ENCODE assay signal across 8 cellular contexts in genomic region chr7:151017370-151017952, GRCh38. TPM values are rescaled to one million over a fixed set of nuclear protein-coding genes. Genes with fewer than 3 reads are reported as not detected.
DNase-seq lines count a peak whose midpoint lies in the region; ATAC-seq and TF ChIP-seq lines count a peak whose summit lies in the region.

No MANE protein-coding gene starts in this region.

- H3K36me3 Mint-ChIP-seq in CD4-positive, alpha-beta T cell (ENCODE audit: low read depth): peaks cover 8% of the 10 kb centered on the region
- H3K36me3 Mint-ChIP-seq in activated CD4-positive, alpha-beta memory T cell treated with anti-CD3 and anti-CD28 coated beads, Interleukin-2, amount 10 ng/mL, durations not matched to agents 7 days and 5 days (ENCODE audit: low read depth): peaks cover 17% of the 10 kb centered on the region
- peaks cover 0 to 16% (median 0%) of the 10 kb centered on the region in 5 donors for H3K36me3 Mint-ChIP-seq in naive thymus-derived CD4-positive, alpha-beta T cell

- peak overlapping the region; percentile 1 for H3K27ac ChIP-seq in CD4-positive, alpha-beta T cell (ENCODE audit: low read depth, low read length)
- H3K27ac ChIP-seq in HCT116 (ENCODE audit: low read depth, low read length): no peak overlapping the region
- peak overlapping the region; percentile 97 for H3K27ac ChIP-seq in naive thymus-derived CD4-positive, alpha-beta T cell (ENCODE audit: low read depth, low read length)

- no TSS peak for BruUV-seq in HCT116 (replicated peaks; lab: Mats Ljungman, UMichigan)

- H3K9me2 ChIP-seq in HCT116 (ENCODE audit: insufficient read depth): no peaks in the 10 kb centered on the region

- H3K4me3 Mint-ChIP-seq in CD4-positive, alpha-beta T cell: peak overlapping the region; percentile 79
- H3K4me3 Mint-ChIP-seq in activated CD4-positive, alpha-beta memory T cell treated with anti-CD3 and anti-CD28 coated beads, Interleukin-2, amount 10 ng/mL, durations not matched to agents 7 days and 5 days: peak overlapping the region; percentile 66
- peak overlapping the region; percentile 79 to 94 (median 88) for H3K4me3 Mint-ChIP-seq in naive thymus-derived CD4-positive, alpha-beta T cell

- H3K79me2 ChIP-seq in HCT116 (ENCODE audit: insufficient read depth, low read length): no peaks in the 10 kb centered on the region

- no peak overlapping the region for H2AFZ ChIP-seq in HCT116 (ENCODE audit: low read depth, low read length, poor library complexity, severe bottlenecking)

- TF ChIP-seq POLR2A in HCT116 (IDR thresholded peaks at IDR 0.05; ENCODE audit: borderline replicate concordance, extremely low read depth, insufficient read depth, insufficient read length): no peak

- H3K9ac ChIP-seq in HCT116 (ENCODE audit: low read length): no peak overlapping the region

- CTCF ChIA-PET in CD4-positive, alpha-beta T cell (lab: Charles Lee): interaction anchor here (1.1 to 4.6 kb wide), 14 partner anchors 7 to 121 kb away, joined by 3 to 39 read pairs (median 5); partner anchors contain the start of gene ABCB8
- CTCF ChIA-PET in HCT116 (lab: Charles Lee): interaction anchor here (1.0 to 5.2 kb wide), 7 partner anchors 8 to 98 kb away, joined by 3 to 59 read pairs (median 4); partner anchors contain the start of gene ABCB8
- CTCF ChIA-PET in activated CD4-positive, alpha-beta memory T cell treated with anti-CD3 and anti-CD28 coated beads, Interleukin-2, amount 10 ng/mL, durations not matched to agents 7 days and 5 days (lab: Charles Lee): interaction anchor here (0.6 to 5.7 kb wide), 23 partner anchors 8 to 278 kb away, joined by 3 to 57 read pairs (median 5); partner anchors contain the start of genes ABCB8, FASTK, NOS3 and SLC4A2
- CTCF ChIA-PET in naive thymus-derived CD4-positive, alpha-beta T cell (lab: Charles Lee): interaction anchor here (0.6 to 5.2 kb wide), 12 partner anchors 9 to 1175 kb away, joined by 3 to 52 read pairs (median 9); no protein-coding TSS in a partner anchor

- peak overlapping the region; percentile 60; the same call in 1 of the 2 replicates for H3K4me2 ChIP-seq in HCT116 (ENCODE audit: low read length)

- peaks cover 7% of the 10 kb centered on the region for H3K27me3 ChIP-seq in CD4-positive, alpha-beta T cell (ENCODE audit: control insufficient read depth, insufficient read depth, low read length)
- no peaks in the 10 kb centered on the region for H3K27me3 ChIP-seq in HCT116 (ENCODE audit: insufficient read depth, low read length)
- H3K27me3 ChIP-seq in naive thymus-derived CD4-positive, alpha-beta T cell (ENCODE audit: control insufficient read depth in 2 of 2, insufficient read depth in 2 of 2, low read length in 2 of 2): no peaks in the 10 kb centered on the region

- RAD21 ChIA-PET in HCT116 (lab: Charles Lee; ENCODE audit: low non-redundant PET in 1 of 2, low total read pairs in 2 of 2, uncharacterized antibody in 2 of 2, unreplicated experiment in 2 of 2): interaction anchor here in 1 of 2 experiments (1.0 kb wide), 1 partner anchor 55 kb away, joined by 3 read pairs; no protein-coding TSS in a partner anchor

- no peak for TF ChIP-seq RAD21 in HCT116 (IDR thresholded peaks at IDR 0.05; ENCODE audit: low read depth)

- intact Hi-C loops in CD4-positive, alpha-beta T cell (cut with DNase I, micrococcal nuclease): loop anchor here (5.0 to 10.0 kb wide), 3 partner anchors 40 to 917 kb away; partner anchors contain the start of genes CDK5 (in 2 of the 2) and SLC4A2 (in 2 of the 2)
- intact Hi-C loops in HCT116 (cut with micrococcal nuclease): loop anchor here (5.0 to 10.0 kb wide), 2 partner anchors 120 to 243 kb away; no protein-coding TSS in a partner anchor
- intact Hi-C loops in naive thymus-derived CD4-positive, alpha-beta T cell (cut with micrococcal nuclease): no loop called here

- no peaks in the 10 kb centered on the region for H3K36me3 ChIP-seq in HCT116 (ENCODE audit: control insufficient read depth in 1 of 2, insufficient read depth in 2 of 2, low read length in 2 of 2)
- no peaks in the 10 kb centered on the region for H3K36me3 ChIP-seq in naive thymus-derived CD4-positive, alpha-beta T cell (ENCODE audit: control insufficient read depth in 2 of 3, insufficient read depth in 3 of 3, low read length in 3 of 3)

- peaks cover 10% of the 10 kb centered on the region for H3K27me3 Mint-ChIP-seq in CD4-positive, alpha-beta T cell
- peaks cover 32% of the 10 kb centered on the region for H3K27me3 Mint-ChIP-seq in activated CD4-positive, alpha-beta memory T cell treated with anti-CD3 and anti-CD28 coated beads, Interleukin-2, amount 10 ng/mL, durations not matched to agents 7 days and 5 days
- peaks cover 0 to 33% (median 0%) of the 10 kb centered on the region in 5 donors for H3K27me3 Mint-ChIP-seq in naive thymus-derived CD4-positive, alpha-beta T cell

- peak overlapping the region; percentile 83 for H3K27ac Mint-ChIP-seq in CD4-positive, alpha-beta T cell
- no peak overlapping the region for H3K27ac Mint-ChIP-seq in activated CD4-positive, alpha-beta memory T cell treated with anti-CD3 and anti-CD28 coated beads, Interleukin-2, amount 10 ng/mL, durations not matched to agents 7 days and 5 days
- H3K27ac Mint-ChIP-seq in naive thymus-derived CD4-positive, alpha-beta T cell: peak overlapping the region; percentile 82 to 100 (median 94)

- no peak for TF ChIP-seq CTCF in CD4-positive, alpha-beta T cell (IDR thresholded peaks at IDR 0.05)
- TF ChIP-seq CTCF in HCT116 (IDR thresholded peaks at IDR 0.05 in 2 of 3, conservative IDR thresholded peaks at IDR 0.05 in 1 of 3; ENCODE audit: borderline replicate concordance in 1 of 3, insufficient read depth in 1 of 3, low read depth in 2 of 3, low read length in 2 of 3): no peak

- no peaks in the 10 kb centered on the region for H3K9me3 Mint-ChIP-seq in CD4-positive, alpha-beta T cell
- H3K9me3 Mint-ChIP-seq in activated CD4-positive, alpha-beta memory T cell treated with anti-CD3 and anti-CD28 coated beads, Interleukin-2, amount 10 ng/mL, durations not matched to agents 7 days and 5 days: no peaks in the 10 kb centered on the region
- H3K9me3 Mint-ChIP-seq in naive thymus-derived CD4-positive, alpha-beta T cell: peaks cover 0 to 4% (median 0%) of the 10 kb centered on the region in 11 donors

- POLR2A ChIA-PET in CD4-positive, alpha-beta T cell (lab: Charles Lee): interaction anchor here (0.6 to 4.7 kb wide), 8 partner anchors 8 to 66 kb away, joined by 3 to 50 read pairs (median 4); partner anchors contain the start of genes ABCB8 and TMUB1
- POLR2A ChIA-PET in HCT116 (lab: Charles Lee): interaction anchor here (2.0 kb wide), 1 partner anchor 43 kb away, joined by 5 read pairs; no protein-coding TSS in a partner anchor
- POLR2A ChIA-PET in activated CD4-positive, alpha-beta memory T cell treated with anti-CD3 and anti-CD28 coated beads, Interleukin-2, amount 10 ng/mL, durations not matched to agents 7 days and 5 days (lab: Charles Lee): interaction anchor here (0.6 to 7.7 kb wide), 7 partner anchors 9 to 93 kb away, joined by 3 to 50 read pairs (median 4); partner anchors contain the start of gene ABCB8
- POLR2A ChIA-PET in naive thymus-derived CD4-positive, alpha-beta T cell (lab: Charles Lee): interaction anchor here (0.9 to 3.9 kb wide), 14 partner anchors 10 to 215 kb away, joined by 3 to 28 read pairs (median 5); partner anchors contain the start of gene ABCB8

- H3K4me1 Mint-ChIP-seq in CD4-positive, alpha-beta T cell (ENCODE audit: low read depth): peaks cover 66% of the 10 kb centered on the region
- H3K4me1 Mint-ChIP-seq in activated CD4-positive, alpha-beta memory T cell treated with anti-CD3 and anti-CD28 coated beads, Interleukin-2, amount 10 ng/mL, durations not matched to agents 7 days and 5 days: peaks cover 67% of the 10 kb centered on the region
- peaks cover 37 to 72% (median 58%) of the 10 kb centered on the region in 7 donors for H3K4me1 Mint-ChIP-seq in naive thymus-derived CD4-positive, alpha-beta T cell

- DNase-seq in CD4-positive, alpha-beta T cell: no peak
- DNase-seq in HCT116 (ENCODE audit: low read depth, low spot score) (no peak), EL (no peak), NCI-H1105 (lab: John Stamatoyannopoulos, UW) (no peak)
- DNase-seq in activated CD4-positive, alpha-beta memory T cell treated with anti-CD3 and anti-CD28 coated beads, Interleukin-2, amount 10 ng/mL, durations not matched to agents 7 days and 5 days: no peak
- DNase-seq in naive thymus-derived CD4-positive, alpha-beta T cell: no peak

- H3K4me1 ChIP-seq in HCT116 (ENCODE audit: control insufficient read depth in 1 of 2, insufficient read depth in 2 of 2, low read length in 2 of 2): peaks cover 0 to 29% of the 10 kb centered on the region in 2 experiments; a peak in 2 of 4 replicates
- H3K4me1 ChIP-seq in naive thymus-derived CD4-positive, alpha-beta T cell (ENCODE audit: control insufficient read depth in 2 of 2, insufficient read depth in 2 of 2, low read length in 2 of 2): peaks cover 36 to 60% of the 10 kb centered on the region in 2 donors

- H4K20me1 ChIP-seq in HCT116 (ENCODE audit: insufficient read depth): no peaks in the 10 kb centered on the region

- ATAC-seq in CD4-positive, alpha-beta T cell (ENCODE audit: poor library complexity): no peak
- ATAC-seq in HCT116 (peak; percentile 2; the same call in 1 of the 2 replicates), GM18502 (IDR thresholded peaks at IDR 0.05; ENCODE audit: poor library complexity, unreplicated experiment) (no peak), HG02870 (IDR thresholded peaks at IDR 0.05; ENCODE audit: unreplicated experiment) (no peak)
- no peak for ATAC-seq in naive thymus-derived CD4-positive, alpha-beta T cell

- no peaks in the 10 kb centered on the region for H3K9me3 ChIP-seq in CD4-positive, alpha-beta T cell (ENCODE audit: control insufficient read depth, low read length)
- H3K9me3 ChIP-seq in HCT116 (ENCODE audit: control insufficient read depth in 1 of 2, insufficient read depth in 1 of 2, low read depth in 1 of 2, low read length in 2 of 2): no peaks in the 10 kb centered on the region
- no peaks in the 10 kb centered on the region for H3K9me3 ChIP-seq in naive thymus-derived CD4-positive, alpha-beta T cell (ENCODE audit: control insufficient read depth in 2 of 3, low read length in 3 of 3)

- H3K4me3 ChIP-seq in HCT116 (replicated peaks in 1 of 2; ENCODE audit: low read depth in 1 of 2, low read length in 2 of 2): no peak overlapping the region
- peak overlapping the region; percentile 65 for H3K4me3 ChIP-seq in naive thymus-derived CD4-positive, alpha-beta T cell (ENCODE audit: low read length)

RNA-seq across cellular contexts. Expression of gene ATG9B, which starts 6.8 kb away (rescaled TPM):
- 10 to 100 TPM; 16.8 to 17.1 TPM for total RNA-seq in CD4-positive, alpha-beta T cell
- total RNA-seq in HCT116 (2021; ENCODE audit: unreplicated experiment): 2.1 TPM
- polyA plus RNA-seq in HCT116 (2012): 5.8 and 6.9 TPM in 2 replicates
- total RNA-seq in activated CD4-positive, alpha-beta memory T cell treated with anti-CD3 and anti-CD28 coated beads, Interleukin-2, amount 10 ng/mL, durations not matched to agents 7 days and 5 days: 1 to 10 TPM; 7.9 to 8.6 TPM
- total RNA-seq in naive thymus-derived CD4-positive, alpha-beta T cell: 10 to 100 TPM; 11.3 to 46.6 (median 20.9) TPM
- polyA plus RNA-seq in naive thymus-derived CD4-positive, alpha-beta T cell: 10 to 100 TPM; 27.0 to 49.4 TPM

RNA-seq across cellular contexts. Expression of gene ABCB8, which starts 10.8 kb away (rescaled TPM):
- total RNA-seq in CD4-positive, alpha-beta T cell: 10 to 100 TPM; 57.0 to 62.2 TPM
- 55.2 TPM for total RNA-seq in HCT116 (2021; ENCODE audit: unreplicated experiment)
- polyA plus RNA-seq in HCT116 (2012): 32.5 and 34.9 TPM in 2 replicates
- total RNA-seq in activated CD4-positive, alpha-beta memory T cell treated with anti-CD3 and anti-CD28 coated beads, Interleukin-2, amount 10 ng/mL, durations not matched to agents 7 days and 5 days: 10 to 100 TPM; 51.2 to 53.3 TPM
- total RNA-seq in naive thymus-derived CD4-positive, alpha-beta T cell: 10 to 100 TPM; 59.7 to 88.0 (median 76.6) TPM
- 10 to 100 TPM; 13.8 to 18.6 TPM for polyA plus RNA-seq in naive thymus-derived CD4-positive, alpha-beta T cell

RNA-seq across cellular contexts. Expression of gene NOS3, which starts 26.6 kb away (rescaled TPM):
- 1 to 10 TPM; 3.9 to 7.1 TPM for total RNA-seq in CD4-positive, alpha-beta T cell
- total RNA-seq in HCT116 (2021; ENCODE audit: unreplicated experiment): 35.8 TPM
- 42.7 and 44.0 TPM in 2 replicates for polyA plus RNA-seq in HCT116 (2012)
- 10 to 100 TPM; 27.7 to 30.2 TPM for total RNA-seq in activated CD4-positive, alpha-beta memory T cell treated with anti-CD3 and anti-CD28 coated beads, Interleukin-2, amount 10 ng/mL, durations not matched to agents 7 days and 5 days
- 10 to 100 TPM in 1 of 5 experiments, 1 to 10 TPM in 4; 2.8 to 19.1 (median 7.9) TPM for total RNA-seq in naive thymus-derived CD4-positive, alpha-beta T cell
- 10 to 100 TPM in 1 of 2 donors, 1 to 10 TPM in 1; 4.6 to 12.7 TPM for polyA plus RNA-seq in naive thymus-derived CD4-positive, alpha-beta T cell

RNA-seq across cellular contexts. Expression of gene ASIC3, which starts 30.9 kb away (rescaled TPM):
- total RNA-seq in CD4-positive, alpha-beta T cell: 10 to 100 TPM; 13.8 to 15.2 TPM
- total RNA-seq in HCT116 (2021; ENCODE audit: unreplicated experiment): 4.4 TPM
- 5.4 and 6.2 TPM in 2 replicates for polyA plus RNA-seq in HCT116 (2012)
- 1 to 10 TPM; 5.5 to 6.2 TPM for total RNA-seq in activated CD4-positive, alpha-beta memory T cell treated with anti-CD3 and anti-CD28 coated beads, Interleukin-2, amount 10 ng/mL, durations not matched to agents 7 days and 5 days
- total RNA-seq in naive thymus-derived CD4-positive, alpha-beta T cell: 10 to 100 TPM in 4 of 5 experiments, 1 to 10 TPM in 1; 6.7 to 17.7 (median 13.7) TPM
- polyA plus RNA-seq in naive thymus-derived CD4-positive, alpha-beta T cell: not detected

RNA-seq across cellular contexts. Expression of gene KCNH2, which starts 39.3 kb away (rescaled TPM):
- total RNA-seq in CD4-positive, alpha-beta T cell: 1 to 10 TPM; 1.9 to 2.3 TPM
- 9.7 TPM for total RNA-seq in HCT116 (2021; ENCODE audit: unreplicated experiment)
- polyA plus RNA-seq in HCT116 (2012): 8.4 and 10.4 TPM in 2 replicates
- total RNA-seq in activated CD4-positive, alpha-beta memory T cell treated with anti-CD3 and anti-CD28 coated beads, Interleukin-2, amount 10 ng/mL, durations not matched to agents 7 days and 5 days: under 1 TPM; 0.15 to 0.38 TPM
- 1 to 10 TPM in 4 of 5 experiments, under 1 TPM in 1; 0.56 to 4.9 (median 3.2) TPM for total RNA-seq in naive thymus-derived CD4-positive, alpha-beta T cell
- 1 to 10 TPM; 3.0 to 5.2 TPM for polyA plus RNA-seq in naive thymus-derived CD4-positive, alpha-beta T cell

Comparison
In these comparisons a context has a peak if more than half of its experiments do, and no peak if none do; other contexts are left out.
1. intact Hi-C loops: an anchor here in CD4-positive, alpha-beta T cell (5.0 to 10.0 kb wide) and HCT116 (5.0 to 10.0 kb wide); none called in naive thymus-derived CD4-positive, alpha-beta T cell.